Comparison of ENCODE assay signal across 17 cellular contexts in genomic region chr14:84181072-84181471, GRCh38.
DNase-seq lines count a peak whose midpoint lies in the region; TF ChIP-seq lines count a peak whose summit lies in the region.
"Had no signal": no experiment of that assay in that cellular context is flagged by ENCODE, and none has a peak within 500 bp of the region (broad histone marks: within the 10 kb centered on the region; RNA-seq: fewer than 3 reads in every experiment).

No MANE protein-coding gene starts in this region.

- H3K9me3 ChIP-seq in MM.1S (replicated peaks; ENCODE audit: insufficient read depth, low read length) = no peaks in the 10 kb centered on the region
- H3K9me3 ChIP-seq: BE2C, Caco-2 had no signal

- H3K9ac ChIP-seq in MM.1S (ENCODE audit: low read length) = no peak overlapping the region

- no peaks in the 10 kb centered on the region for H3K36me3 ChIP-seq in MM.1S (replicated peaks; ENCODE audit: insufficient read depth, low read length)
- H3K36me3 ChIP-seq: BE2C had no signal

- no peaks in the 10 kb centered on the region for H3K27me3 ChIP-seq in MM.1S (replicated peaks; ENCODE audit: insufficient read depth, low read length)
- H3K27me3 ChIP-seq: BE2C had no signal

- DNase-seq in HT1080 (ENCODE audit: low read depth) (peak; percentile 15), MM.1S (peak; percentile 6), OCI-M1 (lab: John Stamatoyannopoulos, UW) (peak; percentile 29), glomerular visceral epithelial cell (ENCODE audit: extremely low spot score) (peak; percentile 32), CD1c-positive myeloid dendritic cell (ENCODE audit: extremely low spot score) (no peak), GDM1 (lab: John Stamatoyannopoulos, UW) (no peak), nucleus accumbens (lab: John Stamatoyannopoulos, UW) (no peak)
- DNase-seq: ACHN; BE2C; C1 segment of cervical spinal cord; Caco-2; CD4-positive, alpha-beta T cell; GOT3; H7; HFFc6; IMR-90 had no signal

- no peaks in the 10 kb centered on the region for H4K20me1 ChIP-seq in MM.1S (ENCODE audit: insufficient read depth, low read length)

- H3K4me1 ChIP-seq in MM.1S (ENCODE audit: low read length) = no peaks in the 10 kb centered on the region
- H3K4me1 ChIP-seq: BE2C, Caco-2 had no signal

- no peak for TF ChIP-seq CTCF in MM.1S (IDR thresholded peaks at IDR 0.05; ENCODE audit: low read length)

- no peaks in the 10 kb centered on the region for H3K79me2 ChIP-seq in MM.1S (ENCODE audit: low read length)

- no peak overlapping the region for H3K4me3 ChIP-seq in MM.1S (ENCODE audit: low read length)
- H3K4me3 ChIP-seq: K562 had no signal

- no peaks in the 10 kb centered on the region for H3K9me2 ChIP-seq in MM.1S (replicated peaks; ENCODE audit: insufficient read depth, low read length)

- H2AFZ ChIP-seq in MM.1S (ENCODE audit: low read length) = no peak overlapping the region

- H3K27ac ChIP-seq in MM.1S (ENCODE audit: low read length) = no peak overlapping the region

- H3K4me2 ChIP-seq in MM.1S (ENCODE audit: low read depth, low read length) = no peak overlapping the region

- H3F3A ChIP-seq in MM.1S (ENCODE audit: insufficient read depth, low read length) = no peaks in the 10 kb centered on the region

Comparison
In these comparisons a context has a peak if more than half of its experiments do, and no peak if none do; other contexts are left out.
1. DNase-seq: peak in HT1080 (single experiment), MM.1S (single experiment), OCI-M1 (single experiment) and glomerular visceral epithelial cell (single experiment); none in CD1c-positive myeloid dendritic cell (single experiment), GDM1 (single experiment) and nucleus accumbens (0 of 56).